In the genomic region with DNA sequence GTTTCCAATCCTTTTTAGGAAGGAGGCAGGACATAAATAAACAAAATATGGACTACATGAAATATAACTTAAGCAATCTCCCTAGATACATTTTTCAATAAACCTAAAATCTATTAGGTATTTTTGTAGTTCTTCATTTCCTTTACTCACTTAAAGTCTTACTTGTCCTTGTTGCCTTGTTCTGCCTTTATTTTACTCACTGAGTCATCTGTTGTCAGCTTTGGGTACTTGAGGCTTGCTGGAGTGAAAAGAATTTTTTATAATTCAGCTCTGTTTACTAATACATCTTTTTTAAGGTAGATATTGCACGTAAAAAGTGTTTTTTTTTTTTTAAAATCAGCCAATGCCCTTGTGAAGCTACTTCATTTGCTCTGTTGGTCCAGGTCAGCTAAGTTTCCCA, we compare ENCODE assay signal across 1 cellular context.
TF ChIP-seq lines count a peak whose summit lies in the region.

No MANE protein-coding gene starts in this region.

TF ChIP-seq in HCT116, 20 proteins besides CTCF, POLR2A, EP300 and RAD21:
- TF ChIP-seq JUND (IDR thresholded peaks at IDR 0.05): no peak
- no peak for TF ChIP-seq EZH2 (IDR thresholded peaks at IDR 0.05)
- TF ChIP-seq POLR2AphosphoS5 (IDR thresholded peaks at IDR 0.05; ENCODE audit: low read depth, low read length): no peak
- TF ChIP-seq ELF1 (IDR thresholded peaks at IDR 0.05; ENCODE audit: borderline replicate concordance, low read depth): no peak
- TF ChIP-seq CEBPB (IDR thresholded peaks at IDR 0.05; ENCODE audit: low read depth): no peak
- TF ChIP-seq EGR1 (IDR thresholded peaks at IDR 0.05; ENCODE audit: low read depth): no peak
- TF ChIP-seq CBX3 (IDR thresholded peaks at IDR 0.05; ENCODE audit: low read depth): no peak
- TF ChIP-seq, protein P1, sequence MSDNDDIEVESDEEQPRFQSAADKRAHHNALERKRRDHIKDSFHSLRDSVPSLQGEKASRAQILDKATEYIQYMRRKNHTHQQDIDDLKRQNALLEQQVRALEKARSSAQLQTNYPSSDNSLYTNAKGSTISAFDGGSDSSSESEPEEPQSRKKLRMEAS (IDR thresholded peaks at IDR 0.05): no peak
- TF ChIP-seq SP1 (IDR thresholded peaks at IDR 0.05; ENCODE audit: low read depth): no peak
- TF ChIP-seq, protein P2, sequence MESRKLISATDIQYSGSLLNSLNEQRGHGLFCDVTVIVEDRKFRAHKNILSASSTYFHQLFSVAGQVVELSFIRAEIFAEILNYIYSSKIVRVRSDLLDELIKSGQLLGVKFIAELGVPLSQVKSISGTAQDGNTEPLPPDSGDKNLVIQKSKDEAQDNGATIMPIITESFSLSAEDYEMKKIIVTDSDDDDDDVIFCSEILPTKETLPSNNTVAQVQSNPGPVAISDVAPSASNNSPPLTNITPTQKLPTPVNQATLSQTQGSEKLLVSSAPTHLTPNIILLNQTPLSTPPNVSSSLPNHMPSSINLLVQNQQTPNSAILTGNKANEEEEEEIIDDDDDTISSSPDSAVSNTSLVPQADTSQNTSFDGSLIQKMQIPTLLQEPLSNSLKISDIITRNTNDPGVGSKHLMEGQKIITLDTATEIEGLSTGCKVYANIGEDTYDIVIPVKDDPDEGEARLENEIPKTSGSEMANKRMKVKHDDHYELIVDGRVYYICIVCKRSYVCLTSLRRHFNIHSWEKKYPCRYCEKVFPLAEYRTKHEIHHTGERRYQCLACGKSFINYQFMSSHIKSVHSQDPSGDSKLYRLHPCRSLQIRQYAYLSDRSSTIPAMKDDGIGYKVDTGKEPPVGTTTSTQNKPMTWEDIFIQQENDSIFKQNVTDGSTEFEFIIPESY (IDR thresholded peaks at IDR 0.05; ENCODE audit: extremely low read depth, insufficient replicate concordance, low read length): no peak
- TF ChIP-seq, protein P3, sequence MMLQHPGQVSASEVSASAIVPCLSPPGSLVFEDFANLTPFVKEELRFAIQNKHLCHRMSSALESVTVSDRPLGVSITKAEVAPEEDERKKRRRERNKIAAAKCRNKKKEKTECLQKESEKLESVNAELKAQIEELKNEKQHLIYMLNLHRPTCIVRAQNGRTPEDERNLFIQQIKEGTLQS (IDR thresholded peaks at IDR 0.05): no peak
- no peak for TF ChIP-seq YY1 (IDR thresholded peaks at IDR 0.05; ENCODE audit: extremely low read depth, insufficient replicate concordance, low read depth, low read length)
- TF ChIP-seq SIN3A (IDR thresholded peaks at IDR 0.05; ENCODE audit: low read depth): no peak
- TF ChIP-seq SRF (IDR thresholded peaks at IDR 0.05; ENCODE audit: low read depth): no peak
- no peak for TF ChIP-seq FOSL1 (IDR thresholded peaks at IDR 0.05; ENCODE audit: low read depth)
